ENCODE assay signal across 1 cellular context in genomic region chr2:152583512-152584188, GRCh38.
TF ChIP-seq lines count a peak whose summit lies in the region.

No MANE protein-coding gene starts in this region.

TF ChIP-seq in K562, 482 proteins besides CTCF, POLR2A, EP300 and RAD21 (continued from another document and continues in another):
- TF ChIP-seq, protein P1, sequence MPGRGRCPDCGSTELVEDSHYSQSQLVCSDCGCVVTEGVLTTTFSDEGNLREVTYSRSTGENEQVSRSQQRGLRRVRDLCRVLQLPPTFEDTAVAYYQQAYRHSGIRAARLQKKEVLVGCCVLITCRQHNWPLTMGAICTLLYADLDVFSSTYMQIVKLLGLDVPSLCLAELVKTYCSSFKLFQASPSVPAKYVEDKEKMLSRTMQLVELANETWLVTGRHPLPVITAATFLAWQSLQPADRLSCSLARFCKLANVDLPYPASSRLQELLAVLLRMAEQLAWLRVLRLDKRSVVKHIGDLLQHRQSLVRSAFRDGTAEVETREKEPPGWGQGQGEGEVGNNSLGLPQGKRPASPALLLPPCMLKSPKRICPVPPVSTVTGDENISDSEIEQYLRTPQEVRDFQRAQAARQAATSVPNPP (IDR thresholded peaks at IDR 0.05; ENCODE audit: borderline replicate concordance, insufficient read depth, insufficient read length) = no peak
- TF ChIP-seq CBX3 (IDR thresholded peaks at IDR 0.05; ENCODE audit: borderline replicate concordance in 1 of 2, low read length in 2 of 2) = 0 out of 3 replicates have a peak, but pooled peaks of 1 of the 2 experiments have one; percentile 13
- TF ChIP-seq SIRT6 (IDR thresholded peaks at IDR 0.05; ENCODE audit: low read depth, low read length) = no peak
- no peak for TF ChIP-seq SRSF1 (IDR thresholded peaks at IDR 0.05; ENCODE audit: low read depth, low read length)
- TF ChIP-seq, protein P2, sequence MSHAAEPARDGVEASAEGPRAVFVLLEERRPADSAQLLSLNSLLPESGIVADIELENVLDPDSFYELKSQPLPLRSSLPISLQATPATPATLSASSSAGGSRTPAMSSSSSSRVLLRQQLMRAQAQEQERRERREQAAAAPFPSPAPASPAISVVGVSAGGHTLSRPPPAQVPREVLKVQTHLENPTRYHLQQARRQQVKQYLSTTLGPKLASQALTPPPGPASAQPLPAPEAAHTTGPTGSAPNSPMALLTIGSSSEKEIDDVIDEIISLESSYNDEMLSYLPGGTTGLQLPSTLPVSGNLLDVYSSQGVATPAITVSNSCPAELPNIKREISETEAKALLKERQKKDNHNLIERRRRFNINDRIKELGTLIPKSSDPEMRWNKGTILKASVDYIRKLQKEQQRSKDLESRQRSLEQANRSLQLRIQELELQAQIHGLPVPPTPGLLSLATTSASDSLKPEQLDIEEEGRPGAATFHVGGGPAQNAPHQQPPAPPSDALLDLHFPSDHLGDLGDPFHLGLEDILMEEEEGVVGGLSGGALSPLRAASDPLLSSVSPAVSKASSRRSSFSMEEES (CRISPR knock-in tag; IDR thresholded peaks at IDR 0.05) = no peak
- 0 out of 2 replicates have a peak, but pooled peaks have one; percentile 7 for TF ChIP-seq JUND (IDR thresholded peaks at IDR 0.05; ENCODE audit: borderline replicate concordance, low read depth, low read length)
- peak; percentile 33; the same call in 2 of the 3 replicates for TF ChIP-seq JUND (tag; IDR thresholded peaks at IDR 0.05; ENCODE audit: borderline replicate concordance, low read depth, low read length)
- TF ChIP-seq RBFOX2 (IDR thresholded peaks at IDR 0.05; ENCODE audit: low read depth, low read length) = no peak
- no peak for TF ChIP-seq NUFIP1 (IDR thresholded peaks at IDR 0.05; ENCODE audit: partially characterized antibody)
- TF ChIP-seq, protein P3, sequence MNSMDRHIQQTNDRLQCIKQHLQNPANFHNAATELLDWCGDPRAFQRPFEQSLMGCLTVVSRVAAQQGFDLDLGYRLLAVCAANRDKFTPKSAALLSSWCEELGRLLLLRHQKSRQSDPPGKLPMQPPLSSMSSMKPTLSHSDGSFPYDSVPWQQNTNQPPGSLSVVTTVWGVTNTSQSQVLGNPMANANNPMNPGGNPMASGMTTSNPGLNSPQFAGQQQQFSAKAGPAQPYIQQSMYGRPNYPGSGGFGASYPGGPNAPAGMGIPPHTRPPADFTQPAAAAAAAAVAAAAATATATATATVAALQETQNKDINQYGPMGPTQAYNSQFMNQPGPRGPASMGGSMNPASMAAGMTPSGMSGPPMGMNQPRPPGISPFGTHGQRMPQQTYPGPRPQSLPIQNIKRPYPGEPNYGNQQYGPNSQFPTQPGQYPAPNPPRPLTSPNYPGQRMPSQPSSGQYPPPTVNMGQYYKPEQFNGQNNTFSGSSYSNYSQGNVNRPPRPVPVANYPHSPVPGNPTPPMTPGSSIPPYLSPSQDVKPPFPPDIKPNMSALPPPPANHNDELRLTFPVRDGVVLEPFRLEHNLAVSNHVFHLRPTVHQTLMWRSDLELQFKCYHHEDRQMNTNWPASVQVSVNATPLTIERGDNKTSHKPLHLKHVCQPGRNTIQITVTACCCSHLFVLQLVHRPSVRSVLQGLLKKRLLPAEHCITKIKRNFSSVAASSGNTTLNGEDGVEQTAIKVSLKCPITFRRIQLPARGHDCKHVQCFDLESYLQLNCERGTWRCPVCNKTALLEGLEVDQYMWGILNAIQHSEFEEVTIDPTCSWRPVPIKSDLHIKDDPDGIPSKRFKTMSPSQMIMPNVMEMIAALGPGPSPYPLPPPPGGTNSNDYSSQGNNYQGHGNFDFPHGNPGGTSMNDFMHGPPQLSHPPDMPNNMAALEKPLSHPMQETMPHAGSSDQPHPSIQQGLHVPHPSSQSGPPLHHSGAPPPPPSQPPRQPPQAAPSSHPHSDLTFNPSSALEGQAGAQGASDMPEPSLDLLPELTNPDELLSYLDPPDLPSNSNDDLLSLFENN (IDR thresholded peaks at IDR 0.05; ENCODE audit: low read depth in 2 of 2, low read length in 2 of 2) = no peak
- TF ChIP-seq MCM7 (IDR thresholded peaks at IDR 0.05) = no peak
- TF ChIP-seq ZNF316 (IDR thresholded peaks at IDR 0.05) = peak; percentile 96
- TF ChIP-seq SMARCA4 (IDR thresholded peaks at IDR 0.05) = peak; percentile 93
- no peak for TF ChIP-seq POLR2H (tag; IDR thresholded peaks at IDR 0.05; ENCODE audit: low read depth)
- TF ChIP-seq FOXA1 (IDR thresholded peaks at IDR 0.05; ENCODE audit: borderline replicate concordance) = no peak
- TF ChIP-seq, protein P4, sequence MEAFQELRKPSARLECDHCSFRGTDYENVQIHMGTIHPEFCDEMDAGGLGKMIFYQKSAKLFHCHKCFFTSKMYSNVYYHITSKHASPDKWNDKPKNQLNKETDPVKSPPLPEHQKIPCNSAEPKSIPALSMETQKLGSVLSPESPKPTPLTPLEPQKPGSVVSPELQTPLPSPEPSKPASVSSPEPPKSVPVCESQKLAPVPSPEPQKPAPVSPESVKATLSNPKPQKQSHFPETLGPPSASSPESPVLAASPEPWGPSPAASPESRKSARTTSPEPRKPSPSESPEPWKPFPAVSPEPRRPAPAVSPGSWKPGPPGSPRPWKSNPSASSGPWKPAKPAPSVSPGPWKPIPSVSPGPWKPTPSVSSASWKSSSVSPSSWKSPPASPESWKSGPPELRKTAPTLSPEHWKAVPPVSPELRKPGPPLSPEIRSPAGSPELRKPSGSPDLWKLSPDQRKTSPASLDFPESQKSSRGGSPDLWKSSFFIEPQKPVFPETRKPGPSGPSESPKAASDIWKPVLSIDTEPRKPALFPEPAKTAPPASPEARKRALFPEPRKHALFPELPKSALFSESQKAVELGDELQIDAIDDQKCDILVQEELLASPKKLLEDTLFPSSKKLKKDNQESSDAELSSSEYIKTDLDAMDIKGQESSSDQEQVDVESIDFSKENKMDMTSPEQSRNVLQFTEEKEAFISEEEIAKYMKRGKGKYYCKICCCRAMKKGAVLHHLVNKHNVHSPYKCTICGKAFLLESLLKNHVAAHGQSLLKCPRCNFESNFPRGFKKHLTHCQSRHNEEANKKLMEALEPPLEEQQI (IDR thresholded peaks at IDR 0.05) = no peak
- TF ChIP-seq ATF1 (CRISPR knock-in tag; IDR thresholded peaks at IDR 0.05) = no peak
- TF ChIP-seq ATF1 (tag; IDR thresholded peaks at IDR 0.05) = no peak
- no peak for TF ChIP-seq KAT7 (CRISPR knock-in tag; IDR thresholded peaks at IDR 0.05; ENCODE audit: borderline replicate concordance)
- 0 out of 2 replicates have a peak, but pooled peaks have one; percentile 48 for TF ChIP-seq ZBTB2 (IDR thresholded peaks at IDR 0.05)
- TF ChIP-seq, protein P5, sequence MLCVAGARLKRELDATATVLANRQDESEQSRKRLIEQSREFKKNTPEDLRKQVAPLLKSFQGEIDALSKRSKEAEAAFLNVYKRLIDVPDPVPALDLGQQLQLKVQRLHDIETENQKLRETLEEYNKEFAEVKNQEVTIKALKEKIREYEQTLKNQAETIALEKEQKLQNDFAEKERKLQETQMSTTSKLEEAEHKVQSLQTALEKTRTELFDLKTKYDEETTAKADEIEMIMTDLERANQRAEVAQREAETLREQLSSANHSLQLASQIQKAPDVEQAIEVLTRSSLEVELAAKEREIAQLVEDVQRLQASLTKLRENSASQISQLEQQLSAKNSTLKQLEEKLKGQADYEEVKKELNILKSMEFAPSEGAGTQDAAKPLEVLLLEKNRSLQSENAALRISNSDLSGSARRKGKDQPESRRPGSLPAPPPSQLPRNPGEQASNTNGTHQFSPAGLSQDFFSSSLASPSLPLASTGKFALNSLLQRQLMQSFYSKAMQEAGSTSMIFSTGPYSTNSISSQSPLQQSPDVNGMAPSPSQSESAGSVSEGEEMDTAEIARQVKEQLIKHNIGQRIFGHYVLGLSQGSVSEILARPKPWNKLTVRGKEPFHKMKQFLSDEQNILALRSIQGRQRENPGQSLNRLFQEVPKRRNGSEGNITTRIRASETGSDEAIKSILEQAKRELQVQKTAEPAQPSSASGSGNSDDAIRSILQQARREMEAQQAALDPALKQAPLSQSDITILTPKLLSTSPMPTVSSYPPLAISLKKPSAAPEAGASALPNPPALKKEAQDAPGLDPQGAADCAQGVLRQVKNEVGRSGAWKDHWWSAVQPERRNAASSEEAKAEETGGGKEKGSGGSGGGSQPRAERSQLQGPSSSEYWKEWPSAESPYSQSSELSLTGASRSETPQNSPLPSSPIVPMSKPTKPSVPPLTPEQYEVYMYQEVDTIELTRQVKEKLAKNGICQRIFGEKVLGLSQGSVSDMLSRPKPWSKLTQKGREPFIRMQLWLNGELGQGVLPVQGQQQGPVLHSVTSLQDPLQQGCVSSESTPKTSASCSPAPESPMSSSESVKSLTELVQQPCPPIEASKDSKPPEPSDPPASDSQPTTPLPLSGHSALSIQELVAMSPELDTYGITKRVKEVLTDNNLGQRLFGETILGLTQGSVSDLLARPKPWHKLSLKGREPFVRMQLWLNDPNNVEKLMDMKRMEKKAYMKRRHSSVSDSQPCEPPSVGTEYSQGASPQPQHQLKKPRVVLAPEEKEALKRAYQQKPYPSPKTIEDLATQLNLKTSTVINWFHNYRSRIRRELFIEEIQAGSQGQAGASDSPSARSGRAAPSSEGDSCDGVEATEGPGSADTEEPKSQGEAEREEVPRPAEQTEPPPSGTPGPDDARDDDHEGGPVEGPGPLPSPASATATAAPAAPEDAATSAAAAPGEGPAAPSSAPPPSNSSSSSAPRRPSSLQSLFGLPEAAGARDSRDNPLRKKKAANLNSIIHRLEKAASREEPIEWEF (CRISPR knock-in tag; IDR thresholded peaks at IDR 0.05) = no peak
- TF ChIP-seq SMARCE1 (IDR thresholded peaks at IDR 0.05) = peak; percentile 88
- no peak for TF ChIP-seq RBM34 (IDR thresholded peaks at IDR 0.05; ENCODE audit: borderline replicate concordance, insufficient read depth, low read length)
- peak; percentile 69; the same call in 1 of the 2 replicates for TF ChIP-seq ZEB2 (IDR thresholded peaks at IDR 0.05)
- TF ChIP-seq NR3C1 (CRISPR knock-in tag; IDR thresholded peaks at IDR 0.05) = no peak
- TF ChIP-seq PCBP2 (IDR thresholded peaks at IDR 0.05; ENCODE audit: low read depth, low read length, poor library complexity, severe bottlenecking) = no peak
- no peak for TF ChIP-seq KAT8 (IDR thresholded peaks at IDR 0.05; ENCODE audit: low read depth)
- no peak for TF ChIP-seq CHD4 (IDR thresholded peaks at IDR 0.05; ENCODE audit: insufficient read depth, insufficient replicate concordance, low read depth, low read length, poor library complexity, severe bottlenecking)
- TF ChIP-seq FOXK1 (CRISPR knock-in tag; IDR thresholded peaks at IDR 0.05; ENCODE audit: borderline replicate concordance) = no peak
- TF ChIP-seq KLF6 (CRISPR knock-in tag; IDR thresholded peaks at IDR 0.05; ENCODE audit: borderline replicate concordance) = no peak
- TF ChIP-seq NFRKB (IDR thresholded peaks at IDR 0.05; ENCODE audit: low read depth) = no peak
- TF ChIP-seq FIP1L1 (IDR thresholded peaks at IDR 0.05; ENCODE audit: low read depth, low read length, poor library complexity, severe bottlenecking) = no peak
- no peak for TF ChIP-seq ESRRA (IDR thresholded peaks at IDR 0.05; ENCODE audit: borderline replicate concordance, low read depth)
- TF ChIP-seq MTA3 (IDR thresholded peaks at IDR 0.05; ENCODE audit: borderline replicate concordance) = 0 out of 2 replicates have a peak, but pooled peaks have one; percentile 72
- TF ChIP-seq, protein P6, sequence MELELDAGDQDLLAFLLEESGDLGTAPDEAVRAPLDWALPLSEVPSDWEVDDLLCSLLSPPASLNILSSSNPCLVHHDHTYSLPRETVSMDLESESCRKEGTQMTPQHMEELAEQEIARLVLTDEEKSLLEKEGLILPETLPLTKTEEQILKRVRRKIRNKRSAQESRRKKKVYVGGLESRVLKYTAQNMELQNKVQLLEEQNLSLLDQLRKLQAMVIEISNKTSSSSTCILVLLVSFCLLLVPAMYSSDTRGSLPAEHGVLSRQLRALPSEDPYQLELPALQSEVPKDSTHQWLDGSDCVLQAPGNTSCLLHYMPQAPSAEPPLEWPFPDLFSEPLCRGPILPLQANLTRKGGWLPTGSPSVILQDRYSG (tag; conservative IDR thresholded peaks at IDR 0.05; ENCODE audit: low read depth) = no peak
- TF ChIP-seq, protein P7, sequence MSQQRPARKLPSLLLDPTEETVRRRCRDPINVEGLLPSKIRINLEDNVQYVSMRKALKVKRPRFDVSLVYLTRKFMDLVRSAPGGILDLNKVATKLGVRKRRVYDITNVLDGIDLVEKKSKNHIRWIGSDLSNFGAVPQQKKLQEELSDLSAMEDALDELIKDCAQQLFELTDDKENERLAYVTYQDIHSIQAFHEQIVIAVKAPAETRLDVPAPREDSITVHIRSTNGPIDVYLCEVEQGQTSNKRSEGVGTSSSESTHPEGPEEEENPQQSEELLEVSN (IDR thresholded peaks at IDR 0.05; ENCODE audit: borderline replicate concordance in 1 of 2, extremely low read depth in 1 of 2, insufficient read depth in 1 of 2, insufficient read length in 1 of 2, low read depth in 1 of 2, low read length in 1 of 2, poor library complexity in 1 of 2, severe bottlenecking in 1 of 2) = no peak
- no peak for TF ChIP-seq ZNF280B (CRISPR knock-in tag; IDR thresholded peaks at IDR 0.05)
- peak; percentile 67 for TF ChIP-seq MEIS2 (IDR thresholded peaks at IDR 0.05; ENCODE audit: partially characterized antibody)
- no peak for TF ChIP-seq ARID2 (IDR thresholded peaks at IDR 0.05)
- no peak for TF ChIP-seq PRMT5 (CRISPR knock-in tag; IDR thresholded peaks at IDR 0.05)
- no peak for TF ChIP-seq ZNF217 (CRISPR knock-in tag; IDR thresholded peaks at IDR 0.05)
- no peak for TF ChIP-seq ETV1 (tag; conservative IDR thresholded peaks at IDR 0.05; ENCODE audit: low read depth)
- TF ChIP-seq EZH2 (IDR thresholded peaks at IDR 0.05; ENCODE audit: borderline replicate concordance, low read depth, low read length) = no peak
- TF ChIP-seq TAL1 (IDR thresholded peaks at IDR 0.05) = peak; percentile 73
- TF ChIP-seq NCOA4 (IDR thresholded peaks at IDR 0.05; ENCODE audit: partially characterized antibody) = no peak
- no peak for TF ChIP-seq ZNF133 (CRISPR knock-in tag; IDR thresholded peaks at IDR 0.05)
